In genomic region chr4:140252742-140253555, GRCh38 we compare ENCODE assay signal across 8 cellular contexts.
DNase-seq lines count a peak whose midpoint lies in the region; ATAC-seq and TF ChIP-seq lines count a peak whose summit lies in the region.

No MANE protein-coding gene starts in this region.

- peak; percentile 44 for ATAC-seq in GM19452 (IDR thresholded peaks at IDR 0.05; ENCODE audit: unreplicated experiment)

- peak overlapping the region; percentile 68 for H3K4me3 Mint-ChIP-seq in nephron progenitor cell

- no peaks in the 10 kb centered on the region for H3K36me3 Mint-ChIP-seq in nephron progenitor cell (ENCODE audit: low read depth)

- TF ChIP-seq CTCF in BE2C (IDR thresholded peaks at IDR 0.05; ENCODE audit: low read depth, low read length) = peak; percentile 72
- peak; percentile 72 for TF ChIP-seq CTCF in fibroblast of villous mesenchyme (IDR thresholded peaks at IDR 0.05; ENCODE audit: insufficient read depth, low read depth, low read length)
- peak; percentile 89 for TF ChIP-seq CTCF in nephron progenitor cell (IDR thresholded peaks at IDR 0.05)

- H3K27ac Mint-ChIP-seq in nephron progenitor cell = peak overlapping the region; percentile 9

- peak overlapping the region; percentile 43 for H3K4me3 ChIP-seq in BE2C (ENCODE audit: low read depth, low read length)
- H3K4me3 ChIP-seq in Jurkat, Clone E6-1 (ENCODE audit: low read length) = peak overlapping the region; percentile 52
- H3K4me3 ChIP-seq in fibroblast of villous mesenchyme (ENCODE audit: low read depth, low read length) = peak overlapping the region; percentile 62

- peaks cover 77% of the 10 kb centered on the region for H3K4me1 Mint-ChIP-seq in nephron progenitor cell

- DNase-seq in BE2C (peak; percentile 90), RPMI7951 (ENCODE audit: low read depth) (peak; percentile 65), activated gamma-delta T cell treated with Interleukin-2 at 50 U/mL for 16 hours (peak; percentile 48), fibroblast of villous mesenchyme (ENCODE audit: low read depth) (peak; percentile 52), nephron progenitor cell (peak; percentile 90), substantia nigra (lab: John Stamatoyannopoulos, UW) (peak; percentile 7 to 94 (median 72))
- peak; percentile 19 for DNase-seq in Jurkat, Clone E6-1 (ENCODE audit: low read depth, low spot score)

- no peaks in the 10 kb centered on the region for H3K9me3 ChIP-seq in BE2C

- H3K27me3 Mint-ChIP-seq in nephron progenitor cell (ENCODE audit: low read depth, poor library complexity) = no peaks in the 10 kb centered on the region

- H3K27ac ChIP-seq in substantia nigra (ENCODE audit: low read depth, low read length, poor library complexity, severe bottlenecking) = peak overlapping the region; percentile 94

- no peaks in the 10 kb centered on the region for H3K36me3 ChIP-seq in BE2C

- no peaks in the 10 kb centered on the region for H3K27me3 ChIP-seq in BE2C

- H3K9me3 Mint-ChIP-seq in nephron progenitor cell = no peaks in the 10 kb centered on the region

- H3K4me1 ChIP-seq in BE2C = peaks cover 40% of the 10 kb centered on the region

Comparison
In these comparisons a context has a peak if more than half of its experiments do, and no peak if none do; other contexts are left out.
1. Peak in every context shown above with its lines: DNase-seq, ATAC-seq, H3K4me3 ChIP-seq and H3K27ac ChIP-seq.
2. DNase-seq: peak in every context shown above with its lines; median percentile 90 in BE2C; 90 in nephron progenitor cell; 72 in substantia nigra; 65 in RPMI7951; 52 in fibroblast of villous mesenchyme; 48 in activated gamma-delta T cell treated with Interleukin-2 at 50 U/mL for 16 hours; 19 in Jurkat, Clone E6-1.